Comparison of ENCODE assay signal across 10 cellular contexts in genomic region chr18:93897-94408, GRCh38. TPM values are rescaled to one million over a fixed set of nuclear protein-coding genes. Genes with fewer than 3 reads are reported as not detected.
"Had no signal": no experiment of that assay in that cellular context is flagged by ENCODE, and none has a peak within 500 bp of the region (broad histone marks: within the 10 kb centered on the region; RNA-seq: fewer than 3 reads in every experiment).

No MANE protein-coding gene starts in this region.

RNA-seq across cellular contexts. Expression of gene TUBB8B, which starts 44.5 kb away (rescaled TPM):
- total RNA-seq: activated CD4-positive, alpha-beta memory T cell treated with anti-CD3 and anti-CD28 coated beads for 36 hours; activated CD4-positive, alpha-beta T cell treated with anti-CD3 and anti-CD28 coated beads, Interleukin-2, amount 10 ng/mL, durations not matched to agents 24 days and 14 days; activated CD8-positive, alpha-beta memory T cell treated with anti-CD3 and anti-CD28 coated beads, Interleukin-2, amount 10 ng/mL, durations not matched to agents 7 days and 5 days; activated CD8-positive, alpha-beta T cell treated with anti-CD3 and anti-CD28 coated beads for 36 hours; activated naive CD8-positive, alpha-beta T cell treated with anti-CD3 and anti-CD28 coated beads, Interleukin-2, amount 10 ng/mL, durations not matched to agents 7 days and 5 days; activated T-helper 2 cell treated with anti-CD3 and anti-CD28 coated beads, Interferon-gamma antibody, Interleukin-2, Interleukin-4, amounts not matched to agents 10 μg/mL and 5 μg/mL and 100 μg/mL, durations not matched to agents 14 hours and 24 hours and 36 hours; ascending aorta; bronchial epithelial cell; cardiac muscle cell; cerebellum had no signal
- polyA plus RNA-seq: cardiac muscle cell had no signal
